In genomic region chr5:145588113-145588512, GRCh38 we compare ENCODE assay signal across 10 cellular contexts.
"Had no signal": no experiment of that assay in that cellular context is flagged by ENCODE, and none has a peak within 500 bp of the region (broad histone marks: within the 10 kb centered on the region; RNA-seq: fewer than 3 reads in every experiment).

No MANE protein-coding gene starts in this region.

- H3K27me3 ChIP-seq: pancreas, tibial nerve had no signal

- DNase-seq: activated CD4-positive, alpha-beta T cell treated with anti-CD3 and anti-CD28 coated beads, Interleukin-2, amount 50 U/mL, for 48 hours; activated CD4-positive, CD25-positive, alpha-beta regulatory T cell treated with anti-CD3 and anti-CD28 coated beads, Interleukin-2, amount 50 U/mL, for 72 hours; activated CD8-positive, alpha-beta memory T cell treated with anti-CD3 and anti-CD28 coated beads, Interleukin-2, amount 10 ng/mL, durations not matched to agents 7 days and 5 days; activated naive CD4-positive, alpha-beta T cell; activated T-cell treated with anti-CD3 and anti-CD28 coated beads, Interleukin-2, amount 50 U/mL, for 48 hours; hippocampal formation; retina had no signal

- H3K36me3 Mint-ChIP-seq: activated CD8-positive, alpha-beta memory T cell treated with anti-CD3 and anti-CD28 coated beads, Interleukin-2, amount 10 ng/mL, durations not matched to agents 7 days and 5 days had no signal

- H3K9me3 ChIP-seq: pancreas had no signal

- H3K4me3 Mint-ChIP-seq: activated CD8-positive, alpha-beta memory T cell treated with anti-CD3 and anti-CD28 coated beads, Interleukin-2, amount 10 ng/mL, durations not matched to agents 7 days and 5 days; neural crest cell had no signal

- H3K27ac ChIP-seq: tibial nerve had no signal

- H3K4me3 ChIP-seq: pancreas, tibial nerve had no signal

- H3K27ac Mint-ChIP-seq: activated CD8-positive, alpha-beta memory T cell treated with anti-CD3 and anti-CD28 coated beads, Interleukin-2, amount 10 ng/mL, durations not matched to agents 7 days and 5 days had no signal

- H3K27me3 Mint-ChIP-seq: activated CD8-positive, alpha-beta memory T cell treated with anti-CD3 and anti-CD28 coated beads, Interleukin-2, amount 10 ng/mL, durations not matched to agents 7 days and 5 days had no signal

- ATAC-seq: activated CD8-positive, alpha-beta memory T cell treated with anti-CD3 and anti-CD28 coated beads, Interleukin-2, amount 10 ng/mL, durations not matched to agents 7 days and 5 days had no signal

- H3K4me1 Mint-ChIP-seq: activated CD8-positive, alpha-beta memory T cell treated with anti-CD3 and anti-CD28 coated beads, Interleukin-2, amount 10 ng/mL, durations not matched to agents 7 days and 5 days; neural crest cell had no signal

- H3K36me3 ChIP-seq: pancreas, tibial nerve had no signal
